Comparison of ENCODE assay signal across 24 cellular contexts in genomic region chr11:128765104-128765503, GRCh38.
"Had no signal": no experiment of that assay in that cellular context is flagged by ENCODE, and none has a peak within 500 bp of the region (broad histone marks: within the 10 kb centered on the region; RNA-seq: fewer than 3 reads in every experiment).

No MANE protein-coding gene starts in this region.

- H3K9me3 ChIP-seq: ascending aorta, breast epithelium had no signal

- ATAC-seq: activated CD8-positive, alpha-beta T cell treated with anti-CD3 and anti-CD28 coated beads for 36 hours; K562; Right ventricle myocardium inferior had no signal

- DNase-seq: activated CD4-positive, alpha-beta T cell treated with anti-CD3 and anti-CD28 coated beads, Interleukin-2, amount 10 ng/mL, durations not matched to agents 24 days and 14 days; activated CD4-positive, alpha-beta T cell treated with anti-CD3 and anti-CD28 coated beads, Interleukin-2, amount 50 U/mL, for 4 hours; activated CD8-positive, alpha-beta T cell treated with anti-CD3 and anti-CD28 coated beads for 36 hours; activated gamma-delta T cell; activated naive CD4-positive, alpha-beta T cell treated with Interleukin-2 at 50 U/mL for 16 hours; activated naive CD8-positive, alpha-beta T cell treated with anti-CD3 and anti-CD28 coated beads, Interleukin-2, amount 10 ng/mL, durations not matched to agents 7 days and 5 days; activated T-cell treated with anti-CD3 and anti-CD28 coated beads, Interleukin-2, amount 50 U/mL, for 1 hour; amygdala; NCI-H1694 treated with DMSO at 0.1 percent for 48 hours; NCI-H226; NCI-H446 treated with DMSO at 0.1 percent for 48 hours; NCI-H524 treated with DMSO at 0.1 percent for 48 hours; PC-9; SIG-M5; SW 1271; T-helper 1 cell; T-helper 2 cell; T-helper 9 cell; WERI-Rb-1 had no signal

- H3K4me1 ChIP-seq: breast epithelium had no signal

- H3K4me3 ChIP-seq: K562, PC-9 had no signal

- H3K36me3 ChIP-seq: ascending aorta, breast epithelium, WERI-Rb-1 had no signal

- H3K27ac ChIP-seq: ascending aorta, breast epithelium, PC-9, RWPE1, WERI-Rb-1 had no signal

- H3K27me3 ChIP-seq: ascending aorta, breast epithelium had no signal
